9 cellular contexts compared by ENCODE assay signal in genomic region chr3:5019411-5020261, GRCh38. TPM values are rescaled to one million over a fixed set of nuclear protein-coding genes. Genes with fewer than 3 reads are reported as not detected.
A peak's percentile ranks its signal among the peaks of the same experiment; 100 is the strongest.
DNase-seq lines count a peak whose midpoint lies in the region; ATAC-seq and TF ChIP-seq lines count a peak whose summit lies in the region.
"Had no signal": no experiment of that assay in that cellular context is flagged by ENCODE, and none has a peak within 500 bp of the region (broad histone marks: within the 10 kb centered on the region; RNA-seq: fewer than 3 reads in every experiment).

No MANE protein-coding gene starts in this region.

- no peak for TF ChIP-seq CTCF in osteocyte (IDR thresholded peaks at IDR 0.05)

- H3K9me3 Mint-ChIP-seq in osteocyte (ENCODE audit: unreplicated experiment): no peaks in the 10 kb centered on the region

- no peaks in the 10 kb centered on the region for H3K36me3 Mint-ChIP-seq in osteocyte (ENCODE audit: unreplicated experiment)

- intact Hi-C loops in left colon (cut with DNase I, micrococcal nuclease): loop anchor here in 1 of 2 donors (10.0 kb wide), 1 partner anchor 305 kb away; no protein-coding TSS in a partner anchor

- DNase-seq in T follicular helper cell (ENCODE audit: low read depth) (peak; percentile 67), left colon (peak; percentile 56 to 59), GM19240 (ENCODE audit: insufficient read length, low spot score) (no peak), osteocyte (ENCODE audit: extremely low spot score, unreplicated experiment) (no peak), iPS-NIHi7 (ENCODE audit: extremely low spot score) (no peak)
- DNase-seq in activated T-cell treated with anti-CD3 and anti-CD28 coated beads, Interleukin-2, amount 50 U/mL, for 1 hour: peak; percentile 80
- peak; percentile 48 to 58 for DNase-seq in stimulated activated CD8-positive, alpha-beta memory T cell treated with anti-CD3 and anti-CD28 coated beads, Interleukin-7, amount 100 ng/mL, for 1 hour (ENCODE audit: low read depth in 2 of 2)
- DNase-seq: midbrain had no signal

- peaks cover 39% of the 10 kb centered on the region for H3K4me1 Mint-ChIP-seq in osteocyte (ENCODE audit: unreplicated experiment)

- no peak for ATAC-seq in left colon
- no peak for ATAC-seq in GM21423 (IDR thresholded peaks at IDR 0.05; ENCODE audit: unreplicated experiment)

- no peak overlapping the region for H3K4me3 Mint-ChIP-seq in osteocyte (ENCODE audit: unreplicated experiment)

- no peak overlapping the region for H3K27ac Mint-ChIP-seq in osteocyte (ENCODE audit: unreplicated experiment)

- H3K27me3 Mint-ChIP-seq in osteocyte (ENCODE audit: unreplicated experiment): no peaks in the 10 kb centered on the region

RNA-seq across cellular contexts. Expression of gene BHLHE40, which starts 40.4 kb away (rescaled TPM):
- 10 to 100 TPM; 40.8 to 74.0 TPM for total RNA-seq in left colon
- 34.1 TPM in 2 replicates for total RNA-seq in osteocyte

Comparison
In these comparisons a context has a peak if more than half of its experiments do, and no peak if none do; other contexts are left out.
1. DNase-seq: peak in T follicular helper cell (single experiment), activated T-cell treated with anti-CD3 and anti-CD28 coated beads, Interleukin-2, amount 50 U/mL, for 1 hour (single experiment), left colon (2 of 2) and stimulated activated CD8-positive, alpha-beta memory T cell treated with anti-CD3 and anti-CD28 coated beads, Interleukin-7, amount 100 ng/mL, for 1 hour (2 of 2); none in GM19240 (single experiment), osteocyte (single experiment) and iPS-NIHi7 (single experiment).